In the genomic region with DNA sequence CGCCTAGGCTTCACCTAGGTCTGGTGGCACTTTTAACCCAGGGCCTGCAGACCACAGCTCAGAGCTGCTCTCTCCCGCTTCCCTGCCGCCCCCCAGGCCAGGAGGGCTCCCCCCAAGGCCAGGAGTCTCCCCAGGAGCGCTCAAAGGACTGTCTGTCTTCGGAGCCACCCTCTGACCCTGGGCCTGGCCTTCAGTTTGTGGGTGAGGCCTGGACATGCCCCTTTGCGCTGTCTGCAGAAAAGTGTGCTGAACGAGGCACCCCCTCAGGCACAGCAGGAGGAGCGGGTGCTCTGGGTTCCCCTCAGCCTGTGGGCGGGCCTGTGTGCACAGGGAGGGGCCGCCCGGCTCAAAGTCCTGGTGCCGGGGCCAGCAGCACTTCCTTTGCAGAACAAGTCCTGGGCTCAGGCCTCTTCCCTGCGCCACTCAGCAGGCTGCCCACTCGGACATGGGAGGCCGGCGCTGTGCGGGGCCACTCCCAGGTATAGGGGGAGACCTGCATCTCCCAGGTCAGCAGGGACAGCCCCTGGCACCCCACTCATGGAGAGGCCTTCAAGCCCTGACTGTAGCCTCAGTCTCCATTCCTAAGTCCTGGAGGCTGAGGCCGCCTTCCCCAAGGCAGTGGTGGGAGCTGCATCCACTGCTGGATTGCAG, we compare ENCODE assay signal across 16 cellular contexts. TPM values are rescaled to one million over a fixed set of nuclear protein-coding genes. Genes with fewer than 3 reads are reported as not detected.
DNase-seq lines count a peak whose midpoint lies in the region; ATAC-seq, FAIRE-seq and TF ChIP-seq lines count a peak whose summit lies in the region.
"Had no signal": no experiment of that assay in that cellular context is flagged by ENCODE, and none has a peak within 500 bp of the region (broad histone marks: within the 10 kb centered on the region; RNA-seq: fewer than 3 reads in every experiment).

No MANE protein-coding gene starts in this region.

- peaks cover 16% of the 10 kb centered on the region for H3K4me1 Mint-ChIP-seq in activated CD8-positive, alpha-beta T cell treated with anti-CD3 and anti-CD28 coated beads for 36 hours (ENCODE audit: low read depth)
- no peaks in the 10 kb centered on the region for H3K4me1 Mint-ChIP-seq in osteocyte (ENCODE audit: unreplicated experiment)

- POLR2A ChIA-PET in activated CD8-positive, alpha-beta T cell treated with anti-CD3 and anti-CD28 coated beads for 36 hours (lab: Charles Lee): interaction anchor here (0.6 to 1.3 kb wide), 5 partner anchors 8 to 76 kb away, joined by 3 to 4 read pairs (median 3); no protein-coding TSS in a partner anchor

- H3K4me3 ChIP-seq in hepatocyte: no peak overlapping the region
- no peak overlapping the region for H3K4me3 ChIP-seq in small intestine (ENCODE audit: low read depth in 1 of 2, low read length in 2 of 2)
- H3K4me3 ChIP-seq in smooth muscle cell: no peak overlapping the region
- H3K4me3 ChIP-seq: SJCRH30, thoracic aorta had no signal

- no peaks in the 10 kb centered on the region for H3K9me3 Mint-ChIP-seq in activated CD8-positive, alpha-beta T cell treated with anti-CD3 and anti-CD28 coated beads for 36 hours
- no peaks in the 10 kb centered on the region for H3K9me3 Mint-ChIP-seq in osteocyte (ENCODE audit: unreplicated experiment)
- H3K9me3 Mint-ChIP-seq: activated naive CD4-positive, alpha-beta T cell treated with anti-CD3 and anti-CD28 coated beads, Interleukin-2, amount 50 U/mL, for 72 hours had no signal

- no peaks in the 10 kb centered on the region for H3F3A ChIP-seq in smooth muscle cell (ENCODE audit: low read depth)

- no peak overlapping the region for H3K4me3 Mint-ChIP-seq in activated CD8-positive, alpha-beta T cell treated with anti-CD3 and anti-CD28 coated beads for 36 hours
- no peak overlapping the region for H3K4me3 Mint-ChIP-seq in osteocyte (ENCODE audit: unreplicated experiment)

- DNase-seq in HUDEP-2 (lab: John Stamatoyannopoulos, UW; ENCODE audit: unreplicated experiment in 76 of 76): peak in 47 of 76 experiments; percentile 6 to 61 (median 40)
- peak; percentile 37 for DNase-seq in activated CD8-positive, alpha-beta T cell treated with anti-CD3 and anti-CD28 coated beads for 36 hours
- DNase-seq in hepatocyte (ENCODE audit: low spot score): peak; percentile 85
- DNase-seq in small intestine: peak; percentile 92
- no peak for DNase-seq in smooth muscle cell (lab: John Stamatoyannopoulos, UW; ENCODE audit: unreplicated experiment)
- no peak for DNase-seq in osteocyte (ENCODE audit: extremely low spot score, unreplicated experiment)
- DNase-seq: activated CD4-positive, alpha-beta T cell treated with anti-CD3 and anti-CD28 coated beads for 4 hours; GF-D8; GOT3; NCI-H446; retina; SJCRH30 had no signal

- H3K9me3 ChIP-seq in hepatocyte (ENCODE audit: low read depth): no peaks in the 10 kb centered on the region
- no peaks in the 10 kb centered on the region for H3K9me3 ChIP-seq in small intestine (ENCODE audit: control insufficient read depth, low read depth)
- H3K9me3 ChIP-seq in smooth muscle cell (replicated peaks; ENCODE audit: low read depth): no peaks in the 10 kb centered on the region
- H3K9me3 ChIP-seq: SJCRH30, thoracic aorta had no signal

- H3K27me3 ChIP-seq in hepatocyte: no peaks in the 10 kb centered on the region
- H3K27me3 ChIP-seq in small intestine (ENCODE audit: control insufficient read depth in 2 of 2, insufficient read depth in 2 of 2, low read length in 2 of 2): no peaks in the 10 kb centered on the region
- no peaks in the 10 kb centered on the region for H3K27me3 ChIP-seq in smooth muscle cell (ENCODE audit: low read depth)
- H3K27me3 ChIP-seq: SJCRH30 had no signal

- H2AFZ ChIP-seq in hepatocyte (no peak overlapping the region), smooth muscle cell (ENCODE audit: low read depth) (no peak overlapping the region)

- H3K4me1 ChIP-seq in hepatocyte (ENCODE audit: insufficient read depth) (peaks cover 51% of the 10 kb centered on the region), small intestine (ENCODE audit: control insufficient read depth in 2 of 2, insufficient read depth in 1 of 2, low read depth in 1 of 2, low read length in 1 of 2) (peaks cover 4 to 25% of the 10 kb centered on the region in 2 donors), smooth muscle cell (ENCODE audit: low read depth) (no peaks in the 10 kb centered on the region)
- H3K4me1 ChIP-seq: SJCRH30 had no signal

- no peaks in the 10 kb centered on the region for H3K27me3 Mint-ChIP-seq in activated CD8-positive, alpha-beta T cell treated with anti-CD3 and anti-CD28 coated beads for 36 hours
- H3K27me3 Mint-ChIP-seq in osteocyte (ENCODE audit: unreplicated experiment): no peaks in the 10 kb centered on the region

- H3K9ac ChIP-seq in smooth muscle cell (ENCODE audit: low read depth): no peak overlapping the region

- H4K20me1 ChIP-seq in hepatocyte (ENCODE audit: insufficient read depth, poor library complexity, severe bottlenecking): no peaks in the 10 kb centered on the region
- H4K20me1 ChIP-seq in smooth muscle cell (ENCODE audit: low read depth): no peaks in the 10 kb centered on the region

- H3K36me3 Mint-ChIP-seq in activated CD8-positive, alpha-beta T cell treated with anti-CD3 and anti-CD28 coated beads for 36 hours (ENCODE audit: low read depth): peaks cover 8% of the 10 kb centered on the region
- H3K36me3 Mint-ChIP-seq in osteocyte (ENCODE audit: unreplicated experiment): peaks cover 5% of the 10 kb centered on the region
- H3K36me3 Mint-ChIP-seq: activated naive CD4-positive, alpha-beta T cell treated with anti-CD3 and anti-CD28 coated beads, Interleukin-2, amount 50 U/mL, for 72 hours had no signal

- FAIRE-seq in small intestine (lab: Jason Lieb, UNC): no peak

- no peaks in the 10 kb centered on the region for H3K79me2 ChIP-seq in hepatocyte
- no peaks in the 10 kb centered on the region for H3K79me2 ChIP-seq in smooth muscle cell (ENCODE audit: low read depth)

- no peak for ATAC-seq in activated CD8-positive, alpha-beta T cell treated with anti-CD3 and anti-CD28 coated beads for 36 hours
- no peak for ATAC-seq in GM18861 (IDR thresholded peaks at IDR 0.05; ENCODE audit: unreplicated experiment)
- ATAC-seq in HG02870 (IDR thresholded peaks at IDR 0.05; ENCODE audit: unreplicated experiment): no peak

- no peaks in the 10 kb centered on the region for H3K9me2 ChIP-seq in hepatocyte (replicated peaks; ENCODE audit: insufficient read depth)

- H3K27ac Mint-ChIP-seq in activated CD8-positive, alpha-beta T cell treated with anti-CD3 and anti-CD28 coated beads for 36 hours: peak overlapping the region; percentile 20
- H3K27ac Mint-ChIP-seq in osteocyte (ENCODE audit: unreplicated experiment): no peak overlapping the region

- peak overlapping the region; percentile 57 for H3K4me2 ChIP-seq in hepatocyte
- H3K4me2 ChIP-seq in smooth muscle cell: no peak overlapping the region

- H3K36me3 ChIP-seq in hepatocyte (replicated peaks; ENCODE audit: insufficient read depth, low read depth) (no peaks in the 10 kb centered on the region), small intestine (ENCODE audit: control insufficient read depth in 2 of 2, insufficient read depth in 2 of 2, low read length in 2 of 2) (peaks cover 3 to 4% of the 10 kb centered on the region in 2 donors), smooth muscle cell (ENCODE audit: low read depth) (no peaks in the 10 kb centered on the region)
- H3K36me3 ChIP-seq: SJCRH30, thoracic aorta had no signal

- TF ChIP-seq CTCF in activated CD8-positive, alpha-beta T cell treated with anti-CD3 and anti-CD28 coated beads for 36 hours (IDR thresholded peaks at IDR 0.05): no peak
- no peak for TF ChIP-seq CTCF in hepatocyte (IDR thresholded peaks at IDR 0.05; ENCODE audit: poor library complexity)
- no peak for TF ChIP-seq CTCF in smooth muscle cell (IDR thresholded peaks at IDR 0.05; ENCODE audit: borderline replicate concordance, insufficient read depth, poor library complexity, severe bottlenecking)
- no peak for TF ChIP-seq CTCF in osteocyte (IDR thresholded peaks at IDR 0.05)

- CTCF ChIA-PET in activated CD8-positive, alpha-beta T cell treated with anti-CD3 and anti-CD28 coated beads for 36 hours (lab: Charles Lee): interaction anchor here (0.9 to 3.1 kb wide), 3 partner anchors 10 to 47 kb away, joined by 3 to 16 read pairs (median 6); no protein-coding TSS in a partner anchor

- intact Hi-C loops in activated CD8-positive, alpha-beta T cell treated with anti-CD3 and anti-CD28 coated beads for 36 hours (cut with micrococcal nuclease): no loop called here

- H3K27ac ChIP-seq in hepatocyte: peak overlapping the region; percentile 92
- peak overlapping the region; percentile 89 to 92 for H3K27ac ChIP-seq in small intestine (ENCODE audit: low read depth in 1 of 2, low read length in 1 of 2)
- no peak overlapping the region for H3K27ac ChIP-seq in smooth muscle cell (ENCODE audit: low read depth)
- H3K27ac ChIP-seq: SJCRH30, thoracic aorta had no signal

- WGBS in hepatocyte (ENCODE audit: low lambda C conversion rate, missing lambda C conversion rate): 58% methylated on average over 18 of the region's 18 CpGs
- 17 to 54% (median 41%) methylated on average over 18 of the region's 18 CpGs for WGBS in small intestine, 3 donors
- 92% methylated on average over 16 of the region's 18 CpGs for WGBS in smooth muscle cell (ENCODE audit: low lambda C conversion rate)

RNA-seq across cellular contexts. Expression of a gene that starts 14.3 kb away (rescaled TPM):
- 1 to 10 TPM; 2.6 to 3.1 TPM for total RNA-seq in activated CD8-positive, alpha-beta T cell treated with anti-CD3 and anti-CD28 coated beads for 36 hours
- total RNA-seq in hepatocyte (1.8 and 5.3 TPM in 2 replicates), smooth muscle cell (0.40 and 0.45 TPM in 2 replicates), osteocyte (0.19 and 0.21 TPM in 2 replicates)
- polyA plus RNA-seq in hepatocyte (7.7 and 11.8 TPM in 2 replicates), small intestine (10 to 100 TPM; 16.1 to 47.0 (median 19.7) TPM), smooth muscle cell (0.61 and 0.83 TPM in 2 replicates)
- total RNA-seq: SJCRH30 had no signal

Comparison
In these comparisons a context has a peak if more than half of its experiments do, and no peak if none do; other contexts are left out.
1. DNase-seq: peak in HUDEP-2 (47 of 76), activated CD8-positive, alpha-beta T cell treated with anti-CD3 and anti-CD28 coated beads for 36 hours (single experiment), hepatocyte (single experiment) and small intestine (single experiment); none in smooth muscle cell (single experiment) and osteocyte (single experiment).